Comparison of ENCODE assay signal across 24 cellular contexts in genomic region chr20:40578961-40579360, GRCh38.
"Had no signal": no experiment of that assay in that cellular context is flagged by ENCODE, and none has a peak within 500 bp of the region (broad histone marks: within the 10 kb centered on the region; RNA-seq: fewer than 3 reads in every experiment).

No MANE protein-coding gene starts in this region.

- H3K9ac ChIP-seq: KMS-11 had no signal

- H3K27ac ChIP-seq: ascending aorta, cardiac muscle cell, KMS-11, PC-9, SJCRH30, SK-N-MC, WERI-Rb-1 had no signal

- H2AFZ ChIP-seq: PC-9 had no signal

- DNase-seq: activated CD4-positive, alpha-beta T cell treated with anti-CD3 and anti-CD28 coated beads for 1 hour; activated CD4-positive, alpha-beta T cell treated with anti-CD3 and anti-CD28 coated beads for 48 hours; activated CD4-positive, CD25-positive, alpha-beta regulatory T cell; activated CD8-positive, alpha-beta T cell treated with anti-CD3 and anti-CD28 coated beads for 36 hours; activated gamma-delta T cell; activated naive CD4-positive, alpha-beta T cell treated with Interleukin-2 at 50 U/mL for 16 hours; activated naive CD8-positive, alpha-beta T cell treated with anti-CD3 and anti-CD28 coated beads, Interleukin-2, amount 10 ng/mL, durations not matched to agents 7 days and 5 days; activated T-cell treated with anti-CD3 and anti-CD28 coated beads, Interleukin-2, amount 50 U/mL, for 1 hour; amygdala; NCI-H1105 treated with DMSO at 0.1 percent for 48 hours; NCI-H1436; NCI-H187; NCI-H2029 treated with DMSO at 0.1 percent for 48 hours; NCI-H69; NK-92 treated with Interleukin-12 subunit alpha and Interleukin-12 subunit beta, amount 100 ng/mL, for 24 hours; PC-9; Right ventricle myocardium superior; SJCRH30; T1000; WERI-Rb-1 had no signal

- H3K4me1 ChIP-seq: ascending aorta, SJCRH30 had no signal

- H3K9me3 ChIP-seq: ascending aorta, SJCRH30 had no signal

- H3K4me3 ChIP-seq: ascending aorta, cardiac muscle cell, PC-9, SJCRH30, SK-N-MC had no signal

- H3K27me3 ChIP-seq: ascending aorta, cardiac muscle cell, SJCRH30 had no signal

- H3K36me3 ChIP-seq: ascending aorta, cardiac muscle cell, SJCRH30, WERI-Rb-1 had no signal

- H3K4me2 ChIP-seq: KMS-11, PC-9 had no signal

- ATAC-seq: activated CD8-positive, alpha-beta T cell treated with anti-CD3 and anti-CD28 coated beads for 36 hours had no signal
